12 cellular contexts compared by ENCODE assay signal in the genomic region with DNA sequence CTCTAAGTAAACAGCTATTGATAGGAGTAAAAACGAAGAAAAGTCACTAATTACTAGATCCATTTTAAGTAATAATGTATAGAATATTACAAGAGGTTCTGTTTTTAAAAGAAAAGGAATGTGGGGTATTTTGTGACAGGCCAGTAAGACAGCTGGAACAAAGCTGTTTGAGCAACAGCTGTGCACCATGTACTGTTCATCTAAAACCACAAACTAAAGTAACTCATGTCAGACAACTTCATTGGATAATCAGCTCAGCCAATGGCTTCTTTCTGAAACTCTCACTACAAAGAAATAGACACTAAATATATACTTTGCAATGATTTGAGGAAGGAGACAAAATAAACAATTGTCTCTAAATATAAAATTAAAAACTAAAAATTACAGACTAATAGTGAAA. TPM values are rescaled to one million over a fixed set of nuclear protein-coding genes. Genes with fewer than 3 reads are reported as not detected.
A peak's percentile ranks its signal among the peaks of the same experiment; 100 is the strongest.
DNase-seq lines count a peak whose midpoint lies in the region; ATAC-seq and TF ChIP-seq lines count a peak whose summit lies in the region.
"Had no signal": no experiment of that assay in that cellular context is flagged by ENCODE, and none has a peak within 500 bp of the region (broad histone marks: within the 10 kb centered on the region; RNA-seq: fewer than 3 reads in every experiment).

No MANE protein-coding gene starts in this region.

- H3K4me1 ChIP-seq in DOHH2 (ENCODE audit: control insufficient read depth, low read length) (peaks cover 71% of the 10 kb centered on the region), endodermal cell (ENCODE audit: control insufficient read depth, insufficient read depth, low read length) (peaks cover 2% of the 10 kb centered on the region)
- H3K4me1 ChIP-seq in effector memory CD4-positive, alpha-beta T cell (ENCODE audit: control insufficient read depth, insufficient read depth, low read length, poor library complexity, severe bottlenecking) = no peaks in the 10 kb centered on the region

- H3K4me3 ChIP-seq in DOHH2 (ENCODE audit: low read length) (peak overlapping the region; percentile 10; the same call in 1 of the 2 replicates), fibroblast of pulmonary artery (replicated peaks; ENCODE audit: low read depth, low read length) (no peak overlapping the region), endodermal cell (ENCODE audit: low read length) (no peak overlapping the region)
- H3K4me3 ChIP-seq in effector memory CD4-positive, alpha-beta T cell (ENCODE audit: insufficient read depth, low read depth, low read length, poor library complexity, severe bottlenecking) = no peak overlapping the region
- H3K4me3 ChIP-seq: BLaER1 treated with 17β-estradiol and CSF1 and Interleukin-3, amounts not matched to agents 10 nM and 100 nM had no signal

- peak; percentile 71 for DNase-seq in fibroblast of pulmonary artery (ENCODE audit: low read depth)
- no peak for DNase-seq in activated CD4-positive, CD25-positive, alpha-beta regulatory T cell treated with anti-CD3 and anti-CD28 coated beads, Interleukin-2, amount 50 U/mL, for 72 hours
- no peak for DNase-seq in endodermal cell
- no peak for DNase-seq in 8988T
- no peak for DNase-seq in effector memory CD4-positive, alpha-beta T cell
- DNase-seq: NCI-H446 treated with DMSO at 0.1 percent for 48 hours had no signal

- TF ChIP-seq CTCF in DOHH2 (IDR thresholded peaks at IDR 0.05; ENCODE audit: low read depth, low read length, poor library complexity, severe bottlenecking) (no peak), fibroblast of pulmonary artery (IDR thresholded peaks at IDR 0.05; ENCODE audit: low read length, missing control alignments) (no peak), endodermal cell (conservative IDR thresholded peaks at IDR 0.05) (no peak)

- WGBS in endodermal cell (ENCODE audit: insufficient coverage in 1 of 2, insufficient read length in 1 of 2), 2 experiments = no CpG with 5 or more reads among the region's 1 CpG

- peak overlapping the region; percentile 36 for H3K4me2 ChIP-seq in DOHH2 (ENCODE audit: low read length)

- peaks cover 2% of the 10 kb centered on the region for H3K9me3 Mint-ChIP-seq in endodermal cell

- H3K36me3 Mint-ChIP-seq in endodermal cell (ENCODE audit: low read depth) = peaks cover 12% of the 10 kb centered on the region

- no peak overlapping the region for H3K4me3 Mint-ChIP-seq in endodermal cell
- H3K4me3 Mint-ChIP-seq: T-helper 1 cell treated with Interleukin-12 subunit alpha and Interleukin-12 subunit beta and Interleukin-4 antibody, amounts not matched to agents 30 μg/mL and 1 μg/mL, for 36 hours had no signal

- no peaks in the 10 kb centered on the region for H3K9me2 ChIP-seq in DOHH2 (replicated peaks; ENCODE audit: control insufficient read depth, low read length)

- ATAC-seq in GM21576 (IDR thresholded peaks at IDR 0.05; ENCODE audit: unreplicated experiment) (peak; percentile 60), HG03520 (IDR thresholded peaks at IDR 0.05; ENCODE audit: unreplicated experiment) (peak; percentile 73)

- H3K9ac ChIP-seq in endodermal cell (ENCODE audit: extremely low read depth, low read length, poor library complexity, severe bottlenecking) = no peak overlapping the region
- H3K9ac ChIP-seq: BLaER1 treated with 17β-estradiol and CSF1 and Interleukin-3, amounts not matched to agents 10 nM and 100 nM had no signal

- H3K36me3 ChIP-seq in DOHH2 (ENCODE audit: control insufficient read depth, low read length) = peaks cover 16% of the 10 kb centered on the region
- no peaks in the 10 kb centered on the region for H3K36me3 ChIP-seq in endodermal cell (ENCODE audit: control insufficient read depth, insufficient read depth, low read length)
- H3K36me3 ChIP-seq in effector memory CD4-positive, alpha-beta T cell (ENCODE audit: control insufficient read depth, insufficient read depth, low read length) = no peaks in the 10 kb centered on the region

- peaks cover 3% of the 10 kb centered on the region; the same call in 1 of the 2 replicates for H3F3A ChIP-seq in DOHH2 (ENCODE audit: control insufficient read depth, insufficient read depth)

- H3K27ac Mint-ChIP-seq in endodermal cell = no peak overlapping the region
- H3K27ac Mint-ChIP-seq: activated T-helper 2 cell treated with anti-CD3 and anti-CD28 coated beads, Interferon-gamma antibody, Interleukin-2, Interleukin-4, amounts not matched to agents 10 μg/mL and 5 μg/mL and 100 μg/mL, durations not matched to agents 14 hours and 24 hours and 36 hours; T-helper 1 cell treated with Interleukin-12 subunit alpha and Interleukin-12 subunit beta and Interleukin-4 antibody, amounts not matched to agents 30 μg/mL and 1 μg/mL, for 36 hours had no signal

- no peaks in the 10 kb centered on the region for H3K27me3 ChIP-seq in DOHH2 (ENCODE audit: control insufficient read depth, low read length)
- H3K27me3 ChIP-seq in endodermal cell (ENCODE audit: control insufficient read depth, insufficient read depth, low read length, poor library complexity, severe bottlenecking) = no peaks in the 10 kb centered on the region
- H3K27me3 ChIP-seq in effector memory CD4-positive, alpha-beta T cell (replicated peaks; ENCODE audit: control insufficient read depth, insufficient read depth, low read length, poor library complexity, severe bottlenecking) = no peaks in the 10 kb centered on the region
- H3K27me3 ChIP-seq: BLaER1 treated with 17β-estradiol and CSF1 and Interleukin-3, amounts not matched to agents 10 nM and 100 nM had no signal

- H3K27me3 Mint-ChIP-seq in endodermal cell (ENCODE audit: insufficient read depth) = no peaks in the 10 kb centered on the region

- peak overlapping the region; percentile 41 for H3K27ac ChIP-seq in DOHH2 (ENCODE audit: low read depth, low read length)
- H3K27ac ChIP-seq in endodermal cell (ENCODE audit: low read depth, low read length) = no peak overlapping the region
- no peak overlapping the region for H3K27ac ChIP-seq in effector memory CD4-positive, alpha-beta T cell (ENCODE audit: insufficient read depth, low read length, poor library complexity, severe bottlenecking)
- H3K27ac ChIP-seq: BLaER1 treated with 17β-estradiol and CSF1 and Interleukin-3, amounts not matched to agents 10 nM and 100 nM had no signal

- H3K9me3 ChIP-seq in DOHH2 (ENCODE audit: control insufficient read depth, insufficient read depth, low read length) = peaks cover 14% of the 10 kb centered on the region; the same call in 1 of the 2 replicates
- H3K9me3 ChIP-seq in endodermal cell (ENCODE audit: control insufficient read depth, low read length) = peaks cover 17% of the 10 kb centered on the region
- no peaks in the 10 kb centered on the region for H3K9me3 ChIP-seq in effector memory CD4-positive, alpha-beta T cell (ENCODE audit: control insufficient read depth, low read length)

- H3K4me1 Mint-ChIP-seq in endodermal cell = peaks cover 20% of the 10 kb centered on the region

- H4K20me1 ChIP-seq in DOHH2 (ENCODE audit: control insufficient read depth, insufficient read depth, low read depth, low read length) = no peaks in the 10 kb centered on the region

- peaks cover 98% of the 10 kb centered on the region for H3K79me2 ChIP-seq in DOHH2 (ENCODE audit: control insufficient read depth, low read length)

RNA-seq across cellular contexts. Expression of gene RRAS2, which starts 16.1 kb away (rescaled TPM):
- 10 to 100 TPM; 75.1 to 99.7 TPM for total RNA-seq in endodermal cell
- 48.4 TPM for polyA plus RNA-seq in endodermal cell (2013, experiment 1 of 2)
- 43.3 TPM for polyA plus RNA-seq in endodermal cell (2013, experiment 2 of 2)
